Comparison of ENCODE assay signal across 26 cellular contexts in genomic region chr22:43288378-43288777, GRCh38. TPM values are rescaled to one million over a fixed set of nuclear protein-coding genes. Genes with fewer than 3 reads are reported as not detected.
"Had no signal": no experiment of that assay in that cellular context is flagged by ENCODE, and none has a peak within 500 bp of the region (broad histone marks: within the 10 kb centered on the region; RNA-seq: fewer than 3 reads in every experiment).

No MANE protein-coding gene starts in this region.

- H3K36me3 ChIP-seq: heart left ventricle, ovary, right atrium auricular region, thyroid gland had no signal

- H3K9me3 Mint-ChIP-seq: activated T-cell treated with anti-CD3 and anti-CD28 coated beads, Interleukin-2, amount 50 U/mL, for 4 hours; activated T-helper 2 cell treated with anti-CD3 and anti-CD28 coated beads, Interferon-gamma antibody, Interleukin-2, Interleukin-4, amounts not matched to agents 10 μg/mL and 5 μg/mL and 100 μg/mL, durations not matched to agents 14 hours and 24 hours and 36 hours; brain; stimulated activated naive CD8-positive, alpha-beta T cell treated with anti-CD3 and anti-CD28 coated beads, Interleukin-15, Interleukin-2, amounts not matched to agents 100 ng/mL and 50 ng/mL, for 24 hours had no signal

- H3K4me3 ChIP-seq: mucosa of descending colon, ovary, psoas muscle, right atrium auricular region, thyroid gland had no signal

- ATAC-seq: esophagus mucosa, heart left ventricle, left cardiac atrium, psoas muscle, T-helper 17 cell had no signal

- H3K27ac ChIP-seq: psoas muscle, right atrium auricular region had no signal

- H3K36me3 Mint-ChIP-seq: brain had no signal

- H3K4me1 Mint-ChIP-seq: T-helper 17 cell had no signal

- H3K9me3 ChIP-seq: heart left ventricle, mucosa of descending colon, ovary, psoas muscle, right atrium auricular region, thyroid gland had no signal

- H3K27ac Mint-ChIP-seq: activated T-helper 2 cell treated with anti-CD3 and anti-CD28 coated beads, Interferon-gamma antibody, Interleukin-2, Interleukin-4, amounts not matched to agents 10 μg/mL and 5 μg/mL and 100 μg/mL, durations not matched to agents 14 hours and 24 hours and 36 hours; stimulated activated naive CD8-positive, alpha-beta T cell treated with anti-CD3 and anti-CD28 coated beads, Interleukin-15, Interleukin-2, amounts not matched to agents 100 ng/mL and 50 ng/mL, for 24 hours; T-helper 17 cell had no signal

- DNase-seq: activated CD4-positive, alpha-beta T cell treated with anti-CD3 and anti-CD28 coated beads for 4 hours; activated CD4-positive, alpha-beta T cell treated with anti-CD3 and anti-CD28 coated beads, Interleukin-2, amount 50 U/mL, for 48 hours; activated CD4-positive, CD25-positive, alpha-beta regulatory T cell; activated CD8-positive, alpha-beta memory T cell treated with anti-CD3 and anti-CD28 coated beads, Interleukin-2, amount 50 U/mL, for 48 hours; activated naive CD4-positive, alpha-beta T cell treated with Interleukin-2 at 50 U/mL for 16 hours; activated T-cell treated with anti-CD3 and anti-CD28 coated beads, Interleukin-2, amount 50 U/mL, for 4 hours; aorta; dermis blood vessel endothelial cell; effector CD8-positive, alpha-beta T cell; heart left ventricle; islet precursor cell; left cardiac atrium; mucosa of descending colon; ovary; psoas muscle; stimulated activated CD4-positive, alpha-beta T cell treated with anti-CD3 and anti-CD28 coated beads, Interleukin-4, amount 100 ng/mL, for 24 hours; substantia nigra; SW 1271; T-helper 17 cell; thyroid gland had no signal

- H3K4me3 Mint-ChIP-seq: stimulated activated naive CD8-positive, alpha-beta T cell treated with anti-CD3 and anti-CD28 coated beads, Interleukin-15, Interleukin-2, amounts not matched to agents 100 ng/mL and 50 ng/mL, for 24 hours had no signal

- H3K27me3 ChIP-seq: ovary, right atrium auricular region, thyroid gland had no signal

- H3K4me1 ChIP-seq: psoas muscle had no signal

- H3K27me3 Mint-ChIP-seq: stimulated activated naive CD8-positive, alpha-beta T cell treated with anti-CD3 and anti-CD28 coated beads, Interleukin-15, Interleukin-2, amounts not matched to agents 100 ng/mL and 50 ng/mL, for 24 hours; T-helper 17 cell had no signal

RNA-seq across cellular contexts. Expression of gene SCUBE1, which starts 54.8 kb away (rescaled TPM):
- total RNA-seq: activated T-helper 2 cell treated with anti-CD3 and anti-CD28 coated beads, Interferon-gamma antibody, Interleukin-2, Interleukin-4, amounts not matched to agents 10 μg/mL and 5 μg/mL and 100 μg/mL, durations not matched to agents 14 hours and 24 hours and 36 hours; dermis blood vessel endothelial cell; endothelial cell of umbilical vein; T-helper 17 cell had no signal
